In the genomic region with DNA sequence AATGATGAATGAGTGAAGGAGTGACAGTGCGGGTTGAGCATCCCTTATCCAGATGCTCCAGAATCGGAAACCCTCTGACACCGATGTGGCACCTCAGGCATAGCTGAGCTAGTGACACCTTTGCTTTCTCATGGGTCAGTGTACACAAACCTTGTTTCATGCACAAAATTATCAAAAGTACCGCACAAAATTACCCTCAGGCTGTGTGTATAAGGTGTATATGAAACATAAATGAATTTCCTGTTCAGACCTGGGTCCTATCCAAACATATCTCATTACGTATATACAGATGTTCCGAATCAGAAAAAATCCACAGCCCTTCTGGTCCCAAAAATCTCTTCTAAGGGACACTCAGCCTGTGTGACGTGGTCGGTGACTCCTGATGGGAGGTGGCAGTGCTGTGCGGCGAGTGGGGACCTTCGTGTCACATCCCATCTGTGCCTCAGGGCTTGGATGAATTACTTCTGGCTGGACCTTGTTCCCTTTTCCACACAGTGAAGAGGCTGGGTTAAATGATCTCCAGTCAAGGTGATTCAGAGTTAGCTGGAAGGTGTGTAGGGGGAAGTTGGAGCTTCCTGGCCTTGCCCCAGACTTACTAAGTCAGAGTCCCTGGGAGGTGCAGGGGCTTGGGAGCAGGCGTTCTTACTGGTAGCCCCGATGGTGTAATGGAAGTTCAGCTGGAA, we compare ENCODE assay signal across 18 cellular contexts. TPM values are rescaled to one million over a fixed set of nuclear protein-coding genes. Genes with fewer than 3 reads are reported as not detected.
A peak's percentile ranks its signal among the peaks of the same experiment; 100 is the strongest.
DNase-seq lines count a peak whose midpoint lies in the region; ATAC-seq and TF ChIP-seq lines count a peak whose summit lies in the region.
"Had no signal": no experiment of that assay in that cellular context is flagged by ENCODE, and none has a peak within 500 bp of the region (broad histone marks: within the 10 kb centered on the region; RNA-seq: fewer than 3 reads in every experiment).

No MANE protein-coding gene starts in this region.

- H3K4me3 ChIP-seq in spleen (no peak overlapping the region), Caco-2 (ENCODE audit: low read depth, low read length) (no peak overlapping the region)
- H3K4me3 ChIP-seq: gastroesophageal sphincter, thoracic aorta had no signal

- ATAC-seq in activated CD4-positive, CD25-positive, alpha-beta regulatory T cell treated with anti-CD3 and anti-CD28 coated beads, Interleukin-2, amount 50 U/mL, for 24 hours, result no peak
- ATAC-seq in activated CD8-positive, alpha-beta memory T cell treated with anti-CD3 and anti-CD28 coated beads, Interleukin-2, amount 10 ng/mL, durations not matched to agents 7 days and 5 days, result no peak
- no peak for ATAC-seq in GM18502 (IDR thresholded peaks at IDR 0.05; ENCODE audit: poor library complexity, unreplicated experiment)
- ATAC-seq: gastroesophageal sphincter had no signal

- POLR2A ChIA-PET in Caco-2 (lab: Charles Lee), result no interaction called here

- intact Hi-C loops in spleen (cut with DNase I; ENCODE audit: low total_unique reads) (no loop called here), Caco-2 (cut with micrococcal nuclease; ENCODE audit: unreplicated experiment) (no loop called here)

- peaks cover 0 to 7% (median 0%) of the 10 kb centered on the region in 6 donors for H3K36me3 ChIP-seq in spleen
- no peaks in the 10 kb centered on the region for H3K36me3 ChIP-seq in Caco-2 (ENCODE audit: control insufficient read depth, insufficient read depth, low read length)

- H3K27ac Mint-ChIP-seq in activated CD8-positive, alpha-beta memory T cell treated with anti-CD3 and anti-CD28 coated beads, Interleukin-2, amount 10 ng/mL, durations not matched to agents 7 days and 5 days, result no peak overlapping the region
- H3K27ac Mint-ChIP-seq in Caco-2 (ENCODE audit: unreplicated experiment), result no peak overlapping the region
- H3K27ac Mint-ChIP-seq: activated CD4-positive, alpha-beta T cell treated with anti-CD3 and anti-CD28 coated beads, Interleukin-2, amount 10 ng/mL, durations not matched to agents 7 days and 5 days had no signal

- no peak overlapping the region for H3K27ac ChIP-seq in spleen
- H3K27ac ChIP-seq: gastroesophageal sphincter, thoracic aorta had no signal

- H3K36me3 Mint-ChIP-seq in activated CD8-positive, alpha-beta memory T cell treated with anti-CD3 and anti-CD28 coated beads, Interleukin-2, amount 10 ng/mL, durations not matched to agents 7 days and 5 days, result no peaks in the 10 kb centered on the region
- peaks cover 15% of the 10 kb centered on the region for H3K36me3 Mint-ChIP-seq in Caco-2 (ENCODE audit: insufficient read depth, unreplicated experiment)

- no peaks in the 10 kb centered on the region for H3K27me3 ChIP-seq in spleen (replicated peaks in 1 of 7)
- no peaks in the 10 kb centered on the region for H3K27me3 ChIP-seq in Caco-2 (replicated peaks; ENCODE audit: control insufficient read depth, insufficient read depth, low read length)
- H3K27me3 ChIP-seq: gastroesophageal sphincter had no signal

- H3K27me3 Mint-ChIP-seq in activated CD8-positive, alpha-beta memory T cell treated with anti-CD3 and anti-CD28 coated beads, Interleukin-2, amount 10 ng/mL, durations not matched to agents 7 days and 5 days, result peaks cover 2% of the 10 kb centered on the region
- no peaks in the 10 kb centered on the region for H3K27me3 Mint-ChIP-seq in Caco-2 (ENCODE audit: insufficient read depth, unreplicated experiment)
- H3K27me3 Mint-ChIP-seq: activated CD4-positive, alpha-beta T cell treated with anti-CD3 and anti-CD28 coated beads, Interleukin-2, amount 10 ng/mL, durations not matched to agents 7 days and 5 days had no signal

- CTCF ChIA-PET in activated CD8-positive, alpha-beta memory T cell treated with anti-CD3 and anti-CD28 coated beads, Interleukin-2, amount 10 ng/mL, durations not matched to agents 7 days and 5 days (lab: Charles Lee), result no interaction called here
- CTCF ChIA-PET in Caco-2 (lab: Charles Lee), result no interaction called here

- 93 to 95% (median 93%) methylated on average over 13 of the region's 13 CpGs for WGBS in spleen, 5 donors

- no peak overlapping the region for H3K4me3 Mint-ChIP-seq in activated CD8-positive, alpha-beta memory T cell treated with anti-CD3 and anti-CD28 coated beads, Interleukin-2, amount 10 ng/mL, durations not matched to agents 7 days and 5 days
- H3K4me3 Mint-ChIP-seq in Caco-2 (ENCODE audit: unreplicated experiment), result no peak overlapping the region
- H3K4me3 Mint-ChIP-seq: activated CD4-positive, alpha-beta T cell treated with anti-CD3 and anti-CD28 coated beads, Interleukin-2, amount 10 ng/mL, durations not matched to agents 7 days and 5 days had no signal

- TF ChIP-seq POLR2A in spleen (IDR thresholded peaks at IDR 0.05), result no peak

- peak; percentile 2 for DNase-seq in activated CD4-positive, CD25-positive, alpha-beta regulatory T cell treated with anti-CD3 and anti-CD28 coated beads, Interleukin-2, amount 50 U/mL, for 72 hours
- peak; percentile 22 for DNase-seq in activated CD8-positive, alpha-beta memory T cell treated with anti-CD3 and anti-CD28 coated beads, Interleukin-2, amount 10 ng/mL, durations not matched to agents 7 days and 5 days
- DNase-seq in islet precursor cell, result peak; percentile 32
- peak; percentile 27 for DNase-seq in spleen
- no peak for DNase-seq in A172 (ENCODE audit: low spot score)
- DNase-seq in Caco-2, result no peak
- DNase-seq: 8988T; activated CD4-positive, alpha-beta T cell treated with anti-CD3 and anti-CD28 coated beads, Interleukin-2, amount 10 ng/mL, durations not matched to agents 7 days and 5 days; activated naive CD4-positive, alpha-beta T cell treated with anti-CD3 and anti-CD28 coated beads, Interleukin-2, amount 50 U/mL, for 16 hours; C1 segment of cervical spinal cord; cortex of kidney; GF-D8; NCI-H1436; SW 1271 had no signal

- H3K9me3 ChIP-seq in spleen (no peaks in the 10 kb centered on the region), Caco-2 (no peaks in the 10 kb centered on the region)
- H3K9me3 ChIP-seq: gastroesophageal sphincter, thoracic aorta had no signal

- no peaks in the 10 kb centered on the region for H3K4me1 Mint-ChIP-seq in activated CD8-positive, alpha-beta memory T cell treated with anti-CD3 and anti-CD28 coated beads, Interleukin-2, amount 10 ng/mL, durations not matched to agents 7 days and 5 days
- H3K4me1 Mint-ChIP-seq in Caco-2 (ENCODE audit: low read depth, unreplicated experiment), result no peaks in the 10 kb centered on the region
- H3K4me1 Mint-ChIP-seq: activated CD4-positive, alpha-beta T cell treated with anti-CD3 and anti-CD28 coated beads, Interleukin-2, amount 10 ng/mL, durations not matched to agents 7 days and 5 days had no signal

- H3K4me1 ChIP-seq in spleen, result peaks cover 0 to 14% (median 3%) of the 10 kb centered on the region in 6 donors
- H3K4me1 ChIP-seq in Caco-2, result no peaks in the 10 kb centered on the region

- H3K9me3 Mint-ChIP-seq in activated CD8-positive, alpha-beta memory T cell treated with anti-CD3 and anti-CD28 coated beads, Interleukin-2, amount 10 ng/mL, durations not matched to agents 7 days and 5 days (ENCODE audit: low read depth), result no peaks in the 10 kb centered on the region
- no peaks in the 10 kb centered on the region for H3K9me3 Mint-ChIP-seq in Caco-2 (ENCODE audit: unreplicated experiment)
- H3K9me3 Mint-ChIP-seq: activated CD4-positive, alpha-beta T cell treated with anti-CD3 and anti-CD28 coated beads, Interleukin-2, amount 10 ng/mL, durations not matched to agents 7 days and 5 days had no signal

- TF ChIP-seq CTCF in spleen (IDR thresholded peaks at IDR 0.05 in 8 of 11, conservative IDR thresholded peaks at IDR 0.05 in 3 of 11) (no peak), Caco-2 (IDR thresholded peaks at IDR 0.05; ENCODE audit: insufficient read depth in 1 of 2, low read depth in 1 of 2, low read length in 1 of 2, severe bottlenecking in 1 of 2, unreplicated experiment in 1 of 2) (no peak)

- BruUV-seq in Caco-2 (replicated peaks; lab: Mats Ljungman, UMichigan), result no TSS peak

RNA-seq across cellular contexts. Expression of gene RGS12, which starts 18.8 kb away (rescaled TPM):
- total RNA-seq in activated CD8-positive, alpha-beta memory T cell treated with anti-CD3 and anti-CD28 coated beads, Interleukin-2, amount 10 ng/mL, durations not matched to agents 7 days and 5 days, result 1 to 10 TPM; 2.1 to 5.0 TPM
- total RNA-seq in spleen (10 to 100 TPM; 12.0 to 36.2 (median 18.8) TPM), Caco-2 (2022) (23.1 and 24.1 TPM in 2 replicates)
- polyA plus RNA-seq in spleen, result 10 to 100 TPM in 2 of 3 donors, 1 to 10 TPM in 1; 7.5 to 26.5 (median 23.1) TPM
- 12.4 and 16.2 TPM in 2 replicates for total RNA-seq in A172 (2014; rRNA removed; shearing (Covaris generic))

Comparison
In these comparisons a context has a peak if more than half of its experiments do, and no peak if none do; other contexts are left out.
1. DNase-seq: peak in activated CD4-positive, CD25-positive, alpha-beta regulatory T cell treated with anti-CD3 and anti-CD28 coated beads, Interleukin-2, amount 50 U/mL, for 72 hours (single experiment), activated CD8-positive, alpha-beta memory T cell treated with anti-CD3 and anti-CD28 coated beads, Interleukin-2, amount 10 ng/mL, durations not matched to agents 7 days and 5 days (single experiment), islet precursor cell (single experiment) and spleen (single experiment); none in A172 (single experiment) and Caco-2 (0 of 2).